In the genomic region with DNA sequence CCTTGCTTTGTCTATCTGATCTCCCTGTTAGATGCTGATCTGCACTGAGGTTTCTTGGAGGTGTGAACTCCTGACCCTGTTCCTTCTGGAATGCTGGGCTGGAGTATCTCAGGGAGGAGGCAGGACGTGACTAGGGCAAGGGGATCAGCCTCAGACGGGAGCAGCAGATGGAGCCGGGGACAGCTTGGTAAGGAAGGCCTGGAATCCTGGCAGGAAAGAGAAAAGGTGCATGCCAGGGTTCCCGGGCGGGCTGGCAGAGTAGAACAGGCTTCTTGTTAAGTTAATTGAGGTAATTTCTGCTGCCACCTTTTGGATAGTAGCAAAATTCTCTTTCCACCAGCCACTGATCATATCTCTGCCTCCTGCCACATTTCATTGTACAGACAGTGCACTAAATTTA, we compare ENCODE assay signal across 19 cellular contexts.
A peak's percentile ranks its signal among the peaks of the same experiment; 100 is the strongest.
DNase-seq lines count a peak whose midpoint lies in the region; ATAC-seq and TF ChIP-seq lines count a peak whose summit lies in the region.
"Had no signal": no experiment of that assay in that cellular context is flagged by ENCODE, and none has a peak within 500 bp of the region (broad histone marks: within the 10 kb centered on the region; RNA-seq: fewer than 3 reads in every experiment).

No MANE protein-coding gene starts in this region.

- H3K27ac ChIP-seq in heart left ventricle: no peak overlapping the region
- H3K27ac ChIP-seq in right atrium auricular region: no peak overlapping the region
- H3K27ac ChIP-seq: gastrocnemius medialis, upper lobe of right lung had no signal

- peaks cover 13% of the 10 kb centered on the region for H3K4me1 Mint-ChIP-seq in glutamatergic neuron (ENCODE audit: low read depth, unreplicated experiment)
- no peaks in the 10 kb centered on the region for H3K4me1 Mint-ChIP-seq in activated CD4-positive, alpha-beta T cell treated with anti-CD3 and anti-CD28 coated beads, Interleukin-2, amount 10 ng/mL, durations not matched to agents 7 days and 5 days
- H3K4me1 Mint-ChIP-seq: activated CD4-positive, alpha-beta T cell treated with anti-CD3 and anti-CD28 coated beads for 36 hours had no signal

- TF ChIP-seq POLR2A in heart left ventricle (IDR thresholded peaks at IDR 0.05): no peak

- DNase-seq in heart left ventricle (peak in 1 of 5 donors; percentile 32), right atrium auricular region (ENCODE audit: low spot score) (no peak), OCI-M1 (lab: John Stamatoyannopoulos, UW) (peak; percentile 39), glutamatergic neuron (no peak), NCI-H1092 treated with DMSO at 0.1 percent for 48 hours (lab: John Stamatoyannopoulos, UW) (no peak)
- DNase-seq in activated naive CD4-positive, alpha-beta T cell treated with anti-CD3 and anti-CD28 coated beads, Interleukin-2, amount 50 U/mL, for 16 hours: no peak
- DNase-seq in activated CD4-positive, alpha-beta T cell treated with anti-CD3 and anti-CD28 coated beads, Interleukin-2, amount 10 ng/mL, durations not matched to agents 7 days and 5 days: no peak
- DNase-seq: activated CD4-positive, alpha-beta T cell treated with anti-CD3 and anti-CD28 coated beads for 36 hours; DMS79; effector CD8-positive, alpha-beta T cell; gastrocnemius medialis; kidney glomerular epithelial cell; NCI-H1930; stimulated activated CD4-positive, alpha-beta T cell treated with anti-CD3 and anti-CD28 coated beads, Interleukin-4, amount 100 ng/mL, for 1 hour; upper lobe of right lung had no signal

- H3K4me3 Mint-ChIP-seq in glutamatergic neuron (ENCODE audit: unreplicated experiment): peak overlapping the region; percentile 1
- H3K4me3 Mint-ChIP-seq in activated CD4-positive, alpha-beta T cell treated with anti-CD3 and anti-CD28 coated beads, Interleukin-2, amount 10 ng/mL, durations not matched to agents 7 days and 5 days: no peak overlapping the region
- H3K4me3 Mint-ChIP-seq: activated CD4-positive, alpha-beta T cell treated with anti-CD3 and anti-CD28 coated beads for 36 hours had no signal

- intact Hi-C loops in heart left ventricle (cut with DNase I): loop anchor here in 1 of 10 donors (5.0 kb wide), 1 partner anchor 182 kb away; a partner anchor contains a TSS

- peaks cover 9% of the 10 kb centered on the region for H3K9me3 Mint-ChIP-seq in glutamatergic neuron (ENCODE audit: unreplicated experiment)
- H3K9me3 Mint-ChIP-seq in activated CD4-positive, alpha-beta T cell treated with anti-CD3 and anti-CD28 coated beads, Interleukin-2, amount 10 ng/mL, durations not matched to agents 7 days and 5 days: no peaks in the 10 kb centered on the region
- H3K9me3 Mint-ChIP-seq: activated T-helper 2 cell treated with anti-CD3 and anti-CD28 coated beads, Interferon-gamma antibody, Interleukin-2, Interleukin-4, amounts not matched to agents 10 μg/mL and 5 μg/mL and 100 μg/mL, durations not matched to agents 14 hours and 24 hours and 36 hours had no signal

- peaks cover 3% of the 10 kb centered on the region for H3K36me3 Mint-ChIP-seq in glutamatergic neuron (ENCODE audit: unreplicated experiment)
- H3K36me3 Mint-ChIP-seq in activated CD4-positive, alpha-beta T cell treated with anti-CD3 and anti-CD28 coated beads, Interleukin-2, amount 10 ng/mL, durations not matched to agents 7 days and 5 days (ENCODE audit: low read depth): no peaks in the 10 kb centered on the region

- peak in 7 of 12 donors; percentile 14 to 34 (median 19) for TF ChIP-seq CTCF in heart left ventricle (IDR thresholded peaks at IDR 0.05)
- TF ChIP-seq CTCF in right atrium auricular region (IDR thresholded peaks at IDR 0.05): peak in 1 of 2 donors; percentile 39
- no peak for TF ChIP-seq CTCF in glutamatergic neuron (IDR thresholded peaks at IDR 0.05; ENCODE audit: partially characterized antibody, unreplicated experiment)

- 25 to 38% (median 25%) methylated on average over 5 of the region's 5 CpGs for WGBS in heart left ventricle, 4 donors

- H3K36me3 ChIP-seq in heart left ventricle (no peaks in the 10 kb centered on the region), right atrium auricular region (no peaks in the 10 kb centered on the region)
- H3K36me3 ChIP-seq: gastrocnemius medialis, upper lobe of right lung had no signal

- H3K27ac Mint-ChIP-seq in glutamatergic neuron (ENCODE audit: unreplicated experiment): no peak overlapping the region
- H3K27ac Mint-ChIP-seq in activated CD4-positive, alpha-beta T cell treated with anti-CD3 and anti-CD28 coated beads, Interleukin-2, amount 10 ng/mL, durations not matched to agents 7 days and 5 days: no peak overlapping the region
- H3K27ac Mint-ChIP-seq: activated CD4-positive, alpha-beta T cell treated with anti-CD3 and anti-CD28 coated beads for 36 hours; activated T-helper 2 cell treated with anti-CD3 and anti-CD28 coated beads, Interferon-gamma antibody, Interleukin-2, Interleukin-4, amounts not matched to agents 10 μg/mL and 5 μg/mL and 100 μg/mL, durations not matched to agents 14 hours and 24 hours and 36 hours had no signal

- H3K27me3 ChIP-seq in heart left ventricle (no peaks in the 10 kb centered on the region), right atrium auricular region (no peaks in the 10 kb centered on the region)
- H3K27me3 ChIP-seq: gastrocnemius medialis, upper lobe of right lung had no signal

- peaks cover 4% of the 10 kb centered on the region for H3K27me3 Mint-ChIP-seq in glutamatergic neuron (ENCODE audit: unreplicated experiment)
- no peaks in the 10 kb centered on the region for H3K27me3 Mint-ChIP-seq in activated CD4-positive, alpha-beta T cell treated with anti-CD3 and anti-CD28 coated beads, Interleukin-2, amount 10 ng/mL, durations not matched to agents 7 days and 5 days
- H3K27me3 Mint-ChIP-seq: activated CD4-positive, alpha-beta T cell treated with anti-CD3 and anti-CD28 coated beads for 36 hours had no signal

- ATAC-seq in heart left ventricle (peak in 2 of 4 donors; percentile 29 to 50), GM18861 (IDR thresholded peaks at IDR 0.05; ENCODE audit: unreplicated experiment) (no peak)
- ATAC-seq: activated CD4-positive, alpha-beta T cell treated with anti-CD3 and anti-CD28 coated beads for 36 hours; gastrocnemius medialis; K562; SK-N-SH treated with all-trans-retinoic acid at 6 μM for 48 hours; upper lobe of right lung had no signal

- H3K4me3 ChIP-seq in heart left ventricle: no peak overlapping the region
- no peak overlapping the region for H3K4me3 ChIP-seq in right atrium auricular region
- H3K4me3 ChIP-seq: gastrocnemius medialis, K562, upper lobe of right lung had no signal

- POLR2A ChIA-PET in activated CD4-positive, alpha-beta T cell treated with anti-CD3 and anti-CD28 coated beads, Interleukin-2, amount 10 ng/mL, durations not matched to agents 7 days and 5 days (lab: Charles Lee): no interaction called here

- no peaks in the 10 kb centered on the region for H3K9me3 ChIP-seq in heart left ventricle
- H3K9me3 ChIP-seq in right atrium auricular region: no peaks in the 10 kb centered on the region
- H3K9me3 ChIP-seq: gastrocnemius medialis, upper lobe of right lung had no signal

- H3K4me1 ChIP-seq in heart left ventricle (peaks cover 0 to 8% (median 0%) of the 10 kb centered on the region in 12 donors), right atrium auricular region (no peaks in the 10 kb centered on the region)
- H3K4me1 ChIP-seq: gastrocnemius medialis, upper lobe of right lung had no signal

- CTCF ChIA-PET in activated CD4-positive, alpha-beta T cell treated with anti-CD3 and anti-CD28 coated beads, Interleukin-2, amount 10 ng/mL, durations not matched to agents 7 days and 5 days (lab: Charles Lee): interaction anchor here (0.6 to 0.7 kb wide), 2 partner anchors 112 to 1805 kb away, joined by 3 to 4 read pairs; no protein-coding TSS in a partner anchor
